1 cellular context compared by ENCODE assay signal in the genomic region with DNA sequence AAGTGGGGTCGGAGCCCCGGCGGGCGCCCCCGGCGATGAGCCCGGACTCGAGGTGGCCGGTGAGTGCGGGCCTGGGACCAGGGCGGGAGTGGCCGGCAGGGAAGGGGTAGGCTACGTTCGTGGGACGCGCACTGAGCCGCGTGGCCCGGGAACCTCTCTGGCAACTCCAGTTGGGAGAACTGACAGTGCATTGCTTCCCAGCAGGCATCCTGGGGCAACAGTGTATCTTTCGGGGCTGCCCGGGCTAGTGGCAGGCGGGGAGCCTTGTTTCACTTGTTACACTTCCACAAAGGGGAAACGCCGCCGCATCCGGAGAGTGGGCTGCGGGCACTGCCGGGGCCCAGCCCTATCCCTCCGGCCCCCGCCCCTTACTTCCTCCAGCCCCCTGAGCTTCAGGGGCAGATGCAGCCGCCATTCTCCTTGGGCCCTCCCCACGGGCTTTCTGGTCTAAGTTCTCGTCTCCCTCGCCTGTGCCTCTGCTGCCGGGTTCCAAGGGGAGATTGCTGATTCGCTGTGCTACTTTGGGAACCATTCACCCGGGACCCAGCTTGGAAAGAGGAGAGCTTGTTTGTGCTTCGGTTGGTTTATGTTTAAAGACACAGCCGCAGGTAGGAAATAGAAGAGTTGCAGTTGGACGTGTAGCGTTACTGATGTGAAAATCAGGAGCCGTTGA.
TF ChIP-seq lines count a peak whose summit lies in the region.

No MANE protein-coding gene starts in this region.

TF ChIP-seq in HepG2, 621 proteins besides CTCF, POLR2A, EP300 and RAD21:
- TF ChIP-seq ZNF496 (CRISPR knock-in tag; IDR thresholded peaks at IDR 0.05; ENCODE audit: insufficient replicate concordance): no peak
- no peak for TF ChIP-seq CBX2 (IDR thresholded peaks at IDR 0.05; ENCODE audit: low read depth, low read length)
- no peak for TF ChIP-seq CBX2 (CRISPR knock-in tag; IDR thresholded peaks at IDR 0.05; ENCODE audit: low read depth)
- TF ChIP-seq, protein P1, sequence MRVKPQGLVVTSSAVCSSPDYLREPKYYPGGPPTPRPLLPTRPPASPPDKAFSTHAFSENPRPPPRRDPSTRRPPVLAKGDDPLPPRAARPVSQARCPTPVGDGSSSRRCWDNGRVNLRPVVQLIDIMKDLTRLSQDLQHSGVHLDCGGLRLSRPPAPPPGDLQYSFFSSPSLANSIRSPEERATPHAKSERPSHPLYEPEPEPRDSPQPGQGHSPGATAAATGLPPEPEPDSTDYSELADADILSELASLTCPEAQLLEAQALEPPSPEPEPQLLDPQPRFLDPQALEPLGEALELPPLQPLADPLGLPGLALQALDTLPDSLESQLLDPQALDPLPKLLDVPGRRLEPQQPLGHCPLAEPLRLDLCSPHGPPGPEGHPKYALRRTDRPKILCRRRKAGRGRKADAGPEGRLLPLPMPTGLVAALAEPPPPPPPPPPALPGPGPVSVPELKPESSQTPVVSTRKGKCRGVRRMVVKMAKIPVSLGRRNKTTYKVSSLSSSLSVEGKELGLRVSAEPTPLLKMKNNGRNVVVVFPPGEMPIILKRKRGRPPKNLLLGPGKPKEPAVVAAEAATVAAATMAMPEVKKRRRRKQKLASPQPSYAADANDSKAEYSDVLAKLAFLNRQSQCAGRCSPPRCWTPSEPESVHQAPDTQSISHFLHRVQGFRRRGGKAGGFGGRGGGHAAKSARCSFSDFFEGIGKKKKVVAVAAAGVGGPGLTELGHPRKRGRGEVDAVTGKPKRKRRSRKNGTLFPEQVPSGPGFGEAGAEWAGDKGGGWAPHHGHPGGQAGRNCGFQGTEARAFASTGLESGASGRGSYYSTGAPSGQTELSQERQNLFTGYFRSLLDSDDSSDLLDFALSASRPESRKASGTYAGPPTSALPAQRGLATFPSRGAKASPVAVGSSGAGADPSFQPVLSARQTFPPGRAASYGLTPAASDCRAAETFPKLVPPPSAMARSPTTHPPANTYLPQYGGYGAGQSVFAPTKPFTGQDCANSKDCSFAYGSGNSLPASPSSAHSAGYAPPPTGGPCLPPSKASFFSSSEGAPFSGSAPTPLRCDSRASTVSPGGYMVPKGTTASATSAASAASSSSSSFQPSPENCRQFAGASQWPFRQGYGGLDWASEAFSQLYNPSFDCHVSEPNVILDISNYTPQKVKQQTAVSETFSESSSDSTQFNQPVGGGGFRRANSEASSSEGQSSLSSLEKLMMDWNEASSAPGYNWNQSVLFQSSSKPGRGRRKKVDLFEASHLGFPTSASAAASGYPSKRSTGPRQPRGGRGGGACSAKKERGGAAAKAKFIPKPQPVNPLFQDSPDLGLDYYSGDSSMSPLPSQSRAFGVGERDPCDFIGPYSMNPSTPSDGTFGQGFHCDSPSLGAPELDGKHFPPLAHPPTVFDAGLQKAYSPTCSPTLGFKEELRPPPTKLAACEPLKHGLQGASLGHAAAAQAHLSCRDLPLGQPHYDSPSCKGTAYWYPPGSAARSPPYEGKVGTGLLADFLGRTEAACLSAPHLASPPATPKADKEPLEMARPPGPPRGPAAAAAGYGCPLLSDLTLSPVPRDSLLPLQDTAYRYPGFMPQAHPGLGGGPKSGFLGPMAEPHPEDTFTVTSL (CRISPR knock-in tag; IDR thresholded peaks at IDR 0.05; ENCODE audit: borderline replicate concordance): no peak
- no peak for TF ChIP-seq ZNF773 (CRISPR knock-in tag; IDR thresholded peaks at IDR 0.05; ENCODE audit: borderline replicate concordance)
- TF ChIP-seq, protein P2, sequence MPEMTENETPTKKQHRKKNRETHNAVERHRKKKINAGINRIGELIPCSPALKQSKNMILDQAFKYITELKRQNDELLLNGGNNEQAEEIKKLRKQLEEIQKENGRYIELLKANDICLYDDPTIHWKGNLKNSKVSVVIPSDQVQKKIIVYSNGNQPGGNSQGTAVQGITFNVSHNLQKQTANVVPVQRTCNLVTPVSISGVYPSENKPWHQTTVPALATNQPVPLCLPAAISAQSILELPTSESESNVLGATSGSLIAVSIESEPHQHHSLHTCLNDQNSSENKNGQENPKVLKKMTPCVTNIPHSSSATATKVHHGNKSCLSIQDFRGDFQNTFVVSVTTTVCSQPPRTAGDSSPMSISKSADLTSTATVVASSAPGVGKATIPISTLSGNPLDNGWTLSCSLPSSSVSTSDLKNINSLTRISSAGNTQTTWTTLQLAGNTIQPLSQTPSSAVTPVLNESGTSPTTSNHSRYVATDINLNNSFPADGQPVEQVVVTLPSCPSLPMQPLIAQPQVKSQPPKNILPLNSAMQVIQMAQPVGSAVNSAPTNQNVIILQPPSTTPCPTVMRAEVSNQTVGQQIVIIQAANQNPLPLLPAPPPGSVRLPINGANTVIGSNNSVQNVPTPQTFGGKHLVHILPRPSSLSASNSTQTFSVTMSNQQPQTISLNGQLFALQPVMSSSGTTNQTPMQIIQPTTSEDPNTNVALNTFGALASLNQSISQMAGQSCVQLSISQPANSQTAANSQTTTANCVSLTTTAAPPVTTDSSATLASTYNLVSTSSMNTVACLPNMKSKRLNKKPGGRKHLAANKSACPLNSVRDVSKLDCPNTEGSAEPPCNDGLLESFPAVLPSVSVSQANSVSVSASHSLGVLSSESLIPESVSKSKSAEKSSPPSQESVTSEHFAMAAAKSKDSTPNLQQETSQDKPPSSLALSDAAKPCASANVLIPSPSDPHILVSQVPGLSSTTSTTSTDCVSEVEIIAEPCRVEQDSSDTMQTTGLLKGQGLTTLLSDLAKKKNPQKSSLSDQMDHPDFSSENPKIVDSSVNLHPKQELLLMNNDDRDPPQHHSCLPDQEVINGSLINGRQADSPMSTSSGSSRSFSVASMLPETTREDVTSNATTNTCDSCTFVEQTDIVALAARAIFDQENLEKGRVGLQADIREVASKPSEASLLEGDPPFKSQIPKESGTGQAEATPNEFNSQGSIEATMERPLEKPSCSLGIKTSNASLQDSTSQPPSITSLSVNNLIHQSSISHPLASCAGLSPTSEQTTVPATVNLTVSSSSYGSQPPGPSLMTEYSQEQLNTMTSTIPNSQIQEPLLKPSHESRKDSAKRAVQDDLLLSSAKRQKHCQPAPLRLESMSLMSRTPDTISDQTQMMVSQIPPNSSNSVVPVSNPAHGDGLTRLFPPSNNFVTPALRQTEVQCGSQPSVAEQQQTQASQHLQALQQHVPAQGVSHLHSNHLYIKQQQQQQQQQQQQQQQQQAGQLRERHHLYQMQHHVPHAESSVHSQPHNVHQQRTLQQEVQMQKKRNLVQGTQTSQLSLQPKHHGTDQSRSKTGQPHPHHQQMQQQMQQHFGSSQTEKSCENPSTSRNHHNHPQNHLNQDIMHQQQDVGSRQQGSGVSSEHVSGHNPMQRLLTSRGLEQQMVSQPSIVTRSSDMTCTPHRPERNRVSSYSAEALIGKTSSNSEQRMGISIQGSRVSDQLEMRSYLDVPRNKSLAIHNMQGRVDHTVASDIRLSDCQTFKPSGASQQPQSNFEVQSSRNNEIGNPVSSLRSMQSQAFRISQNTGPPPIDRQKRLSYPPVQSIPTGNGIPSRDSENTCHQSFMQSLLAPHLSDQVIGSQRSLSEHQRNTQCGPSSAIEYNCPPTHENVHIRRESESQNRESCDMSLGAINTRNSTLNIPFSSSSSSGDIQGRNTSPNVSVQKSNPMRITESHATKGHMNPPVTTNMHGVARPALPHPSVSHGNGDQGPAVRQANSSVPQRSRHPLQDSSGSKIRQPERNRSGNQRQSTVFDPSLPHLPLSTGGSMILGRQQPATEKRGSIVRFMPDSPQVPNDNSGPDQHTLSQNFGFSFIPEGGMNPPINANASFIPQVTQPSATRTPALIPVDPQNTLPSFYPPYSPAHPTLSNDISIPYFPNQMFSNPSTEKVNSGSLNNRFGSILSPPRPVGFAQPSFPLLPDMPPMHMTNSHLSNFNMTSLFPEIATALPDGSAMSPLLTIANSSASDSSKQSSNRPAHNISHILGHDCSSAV (CRISPR knock-in tag; IDR thresholded peaks at IDR 0.05; ENCODE audit: borderline replicate concordance): no peak
- TF ChIP-seq SP2 (CRISPR knock-in tag; IDR thresholded peaks at IDR 0.05): 0 out of 2 replicates have a peak, but pooled peaks have one; percentile 0
- 0 out of 2 replicates have a peak, but pooled peaks have one; percentile 1 for TF ChIP-seq MTF2 (CRISPR knock-in tag; IDR thresholded peaks at IDR 0.05; ENCODE audit: borderline replicate concordance)
- TF ChIP-seq MIER2 (CRISPR knock-in tag; IDR thresholded peaks at IDR 0.05): no peak
- no peak for TF ChIP-seq JDP2 (CRISPR knock-in tag; IDR thresholded peaks at IDR 0.05; ENCODE audit: borderline replicate concordance)
- TF ChIP-seq ERF (CRISPR knock-in tag; IDR thresholded peaks at IDR 0.05): 0 out of 2 replicates have a peak, but pooled peaks have one; percentile 10
- TF ChIP-seq HOXA7 (CRISPR knock-in tag; IDR thresholded peaks at IDR 0.05): no peak
- TF ChIP-seq, protein P3, sequence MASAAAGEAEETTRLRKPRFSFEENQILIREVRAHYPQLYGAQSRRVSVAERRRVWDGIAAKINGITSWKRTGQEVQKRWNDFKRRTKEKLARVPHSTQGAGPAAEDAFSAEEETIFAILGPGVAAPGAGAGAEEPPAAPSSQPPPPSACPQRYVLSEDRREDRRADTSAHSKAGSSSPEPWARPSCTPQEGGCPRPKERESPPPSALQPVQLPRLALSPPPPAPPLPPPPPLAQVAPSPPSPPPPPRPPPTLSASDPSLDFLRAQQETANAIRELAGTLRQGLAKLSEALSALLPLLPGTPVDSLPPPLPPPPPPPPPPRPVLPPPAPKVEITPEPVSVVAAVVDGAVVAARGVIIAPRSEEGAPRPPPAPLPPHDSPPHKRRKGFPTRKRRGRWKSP (CRISPR knock-in tag; IDR thresholded peaks at IDR 0.05): no peak
- TF ChIP-seq ARID2 (CRISPR knock-in tag; IDR thresholded peaks at IDR 0.05; ENCODE audit: borderline replicate concordance): 0 out of 2 replicates have a peak, but pooled peaks have one; percentile 31
- TF ChIP-seq, protein P4, sequence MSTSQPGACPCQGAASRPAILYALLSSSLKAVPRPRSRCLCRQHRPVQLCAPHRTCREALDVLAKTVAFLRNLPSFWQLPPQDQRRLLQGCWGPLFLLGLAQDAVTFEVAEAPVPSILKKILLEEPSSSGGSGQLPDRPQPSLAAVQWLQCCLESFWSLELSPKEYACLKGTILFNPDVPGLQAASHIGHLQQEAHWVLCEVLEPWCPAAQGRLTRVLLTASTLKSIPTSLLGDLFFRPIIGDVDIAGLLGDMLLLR (CRISPR knock-in tag; IDR thresholded peaks at IDR 0.05): no peak
- 0 out of 2 replicates have a peak, but pooled peaks have one; percentile 25 for TF ChIP-seq NCOA1 (CRISPR knock-in tag; IDR thresholded peaks at IDR 0.05)
- no peak for TF ChIP-seq MAFG (CRISPR knock-in tag; IDR thresholded peaks at IDR 0.05)
- TF ChIP-seq FOSL1 (CRISPR knock-in tag; IDR thresholded peaks at IDR 0.05; ENCODE audit: borderline replicate concordance): no peak
- no peak for TF ChIP-seq KAT7 (CRISPR knock-in tag; IDR thresholded peaks at IDR 0.05; ENCODE audit: borderline replicate concordance)
